In the genomic region with DNA sequence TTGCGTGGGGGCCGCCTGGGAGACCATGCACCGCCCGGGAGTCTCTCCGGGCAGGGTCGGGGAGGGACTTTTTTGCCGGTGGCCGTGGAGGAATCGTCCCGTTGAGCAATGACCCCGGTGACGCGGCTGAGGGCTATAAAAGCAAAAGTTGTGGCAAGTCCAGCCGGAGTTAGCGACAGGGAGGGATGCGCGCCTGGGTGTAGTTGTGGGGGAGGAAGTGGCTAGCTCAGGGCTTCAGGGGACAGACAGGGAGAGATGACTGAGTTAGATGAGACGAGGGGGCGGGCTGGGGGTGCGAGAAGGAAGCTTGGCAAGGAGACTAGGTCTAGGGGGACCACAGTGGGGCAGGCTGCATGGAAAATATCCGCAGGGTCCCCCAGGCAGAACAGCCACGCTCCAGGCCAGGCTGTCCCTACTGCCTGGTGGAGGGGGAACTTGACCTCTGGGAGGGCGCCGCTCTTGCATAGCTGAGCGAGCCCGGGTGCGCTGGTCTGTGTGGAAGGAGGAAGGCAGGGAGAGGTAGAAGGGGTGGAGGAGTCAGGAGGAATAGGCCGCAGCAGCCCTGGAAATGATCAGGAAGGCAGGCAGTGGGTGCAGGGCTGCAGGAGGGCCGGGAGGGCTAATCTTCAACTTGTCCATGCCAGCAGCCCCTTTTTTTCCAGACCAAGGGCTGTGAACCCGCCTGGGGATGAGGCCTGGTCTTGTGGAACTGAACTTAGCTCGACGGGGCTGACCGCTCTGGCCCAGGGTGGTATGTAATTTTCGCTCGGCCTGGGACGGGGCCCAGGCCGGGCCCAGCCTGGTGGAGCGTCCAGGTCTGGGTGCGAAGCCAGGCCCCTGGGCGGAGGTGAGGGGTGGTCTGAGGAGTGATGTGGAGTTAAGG, we compare ENCODE assay signal across 8 cellular contexts. TPM values are rescaled to one million over a fixed set of nuclear protein-coding genes. Genes with fewer than 3 reads are reported as not detected.
DNase-seq lines count a peak whose midpoint lies in the region; ATAC-seq and TF ChIP-seq lines count a peak whose summit lies in the region.

A gene (plus strand): TSS at position 166 of the 883 bp plus-strand sequence.

- H3K27me3 ChIP-seq in CD4-positive, alpha-beta memory T cell (ENCODE audit: insufficient read depth, low read length): no peaks in the 10 kb centered on the region
- no peaks in the 10 kb centered on the region for H3K27me3 ChIP-seq in mucosa of stomach (ENCODE audit: control insufficient read depth, insufficient read depth, low read length)

- peak within 1 kb of the TSS; percentile 98 for H3K27ac ChIP-seq in CD4-positive, alpha-beta memory T cell (ENCODE audit: low read depth, low read length)

- no peak for TF ChIP-seq CTCF in epithelial cell of proximal tubule (conservative IDR thresholded peaks at IDR 0.05; ENCODE audit: low read depth, low read length)

- peak; percentile 87 to 88 (median 87) for DNase-seq in CD4-positive, alpha-beta memory T cell
- DNase-seq in activated T-cell treated with anti-CD3 and anti-CD28 coated beads, Interleukin-2, amount 50 U/mL, for 1 hour: peak; percentile 89
- no peak for DNase-seq in epithelial cell of proximal tubule (ENCODE audit: low read depth)
- peak; percentile 98 for DNase-seq in stimulated activated CD8-positive, alpha-beta memory T cell treated with anti-CD3 and anti-CD28 coated beads, Interleukin-4, amount 100 ng/mL, for 48 hours
- DNase-seq in NCI-H1092 treated with DMSO at 0.1 percent for 48 hours (lab: John Stamatoyannopoulos, UW): no peak

- peaks cover 0 to 10% (median 2%) of the 10 kb centered on the region in 8 donors for H3K9me3 Mint-ChIP-seq in CD4-positive, alpha-beta memory T cell

- H3K36me3 Mint-ChIP-seq in CD4-positive, alpha-beta memory T cell: peaks cover 53% of the 10 kb centered on the region in 2 donors

- CTCF ChIA-PET in CD4-positive, alpha-beta memory T cell (lab: Charles Lee; ENCODE audit: partially characterized antibody): interaction anchor here (1.3 to 12.6 kb wide), 5 partner anchors 8 to 77 kb away, joined by 3 to 192 read pairs (median 6); a partner anchor contains a TSS

- H3K9me3 ChIP-seq in CD4-positive, alpha-beta memory T cell (ENCODE audit: control insufficient read depth in 1 of 2, low read length in 2 of 2): no peaks in the 10 kb centered on the region
- no peaks in the 10 kb centered on the region for H3K9me3 ChIP-seq in mucosa of stomach (ENCODE audit: control insufficient read depth, low read length)

- H3K27me3 Mint-ChIP-seq in CD4-positive, alpha-beta memory T cell: peaks cover 0 to 4% of the 10 kb centered on the region in 2 donors

- H3K4me3 Mint-ChIP-seq in CD4-positive, alpha-beta memory T cell: peak within 1 kb of the TSS; percentile 92 to 97 (median 95)

- peak within 1 kb of the TSS; percentile 100 for H3K9ac ChIP-seq in mucosa of stomach (ENCODE audit: low read length)

- H3K36me3 ChIP-seq in CD4-positive, alpha-beta memory T cell (ENCODE audit: insufficient read depth, low read length): peaks cover 19% of the 10 kb centered on the region
- H3K36me3 ChIP-seq in mucosa of stomach (ENCODE audit: control insufficient read depth, insufficient read depth, low read length): peaks cover 26% of the 10 kb centered on the region

- intact Hi-C loops in CD4-positive, alpha-beta memory T cell (cut with micrococcal nuclease): no loop called here

- POLR2A ChIA-PET in CD4-positive, alpha-beta memory T cell (lab: Charles Lee; ENCODE audit: partially characterized antibody): interaction anchor here (0.7 to 22.2 kb wide), 35 partner anchors 4 to 866 kb away, joined by 3 to 3839 read pairs (median 6); a partner anchor contains a TSS

- H3K4me1 ChIP-seq in CD4-positive, alpha-beta memory T cell (ENCODE audit: insufficient read depth, low read length): peaks cover 50% of the 10 kb centered on the region
- H3K4me1 ChIP-seq in mucosa of stomach (ENCODE audit: control insufficient read depth, insufficient read depth, low read length): peaks cover 46% of the 10 kb centered on the region

- ATAC-seq in HG03025 (IDR thresholded peaks at IDR 0.05; ENCODE audit: low FRiP score, unreplicated experiment): peak; percentile 18

- H3K27ac Mint-ChIP-seq in CD4-positive, alpha-beta memory T cell: peak within 1 kb of the TSS; percentile 93 to 100 (median 97)

- H3K4me3 ChIP-seq in CD4-positive, alpha-beta memory T cell (ENCODE audit: low read length in 2 of 2): peak within 1 kb of the TSS; percentile 95 to 99
- H3K4me3 ChIP-seq in epithelial cell of proximal tubule (ENCODE audit: low read depth, low read length) (peak within 1 kb of the TSS; percentile 85), mucosa of stomach (ENCODE audit: low read length) (peak within 1 kb of the TSS; percentile 95)

- H3K4me1 Mint-ChIP-seq in CD4-positive, alpha-beta memory T cell: peaks cover 32 to 83% (median 40%) of the 10 kb centered on the region in 4 donors

TF ChIP-seq in PFSK-1, 5 proteins besides CTCF, POLR2A, EP300 and RAD21:
- peak; percentile 100 for TF ChIP-seq POLR2AphosphoS5 (IDR thresholded peaks at IDR 0.05; ENCODE audit: low read depth, low read length)
- TF ChIP-seq, protein P1, sequence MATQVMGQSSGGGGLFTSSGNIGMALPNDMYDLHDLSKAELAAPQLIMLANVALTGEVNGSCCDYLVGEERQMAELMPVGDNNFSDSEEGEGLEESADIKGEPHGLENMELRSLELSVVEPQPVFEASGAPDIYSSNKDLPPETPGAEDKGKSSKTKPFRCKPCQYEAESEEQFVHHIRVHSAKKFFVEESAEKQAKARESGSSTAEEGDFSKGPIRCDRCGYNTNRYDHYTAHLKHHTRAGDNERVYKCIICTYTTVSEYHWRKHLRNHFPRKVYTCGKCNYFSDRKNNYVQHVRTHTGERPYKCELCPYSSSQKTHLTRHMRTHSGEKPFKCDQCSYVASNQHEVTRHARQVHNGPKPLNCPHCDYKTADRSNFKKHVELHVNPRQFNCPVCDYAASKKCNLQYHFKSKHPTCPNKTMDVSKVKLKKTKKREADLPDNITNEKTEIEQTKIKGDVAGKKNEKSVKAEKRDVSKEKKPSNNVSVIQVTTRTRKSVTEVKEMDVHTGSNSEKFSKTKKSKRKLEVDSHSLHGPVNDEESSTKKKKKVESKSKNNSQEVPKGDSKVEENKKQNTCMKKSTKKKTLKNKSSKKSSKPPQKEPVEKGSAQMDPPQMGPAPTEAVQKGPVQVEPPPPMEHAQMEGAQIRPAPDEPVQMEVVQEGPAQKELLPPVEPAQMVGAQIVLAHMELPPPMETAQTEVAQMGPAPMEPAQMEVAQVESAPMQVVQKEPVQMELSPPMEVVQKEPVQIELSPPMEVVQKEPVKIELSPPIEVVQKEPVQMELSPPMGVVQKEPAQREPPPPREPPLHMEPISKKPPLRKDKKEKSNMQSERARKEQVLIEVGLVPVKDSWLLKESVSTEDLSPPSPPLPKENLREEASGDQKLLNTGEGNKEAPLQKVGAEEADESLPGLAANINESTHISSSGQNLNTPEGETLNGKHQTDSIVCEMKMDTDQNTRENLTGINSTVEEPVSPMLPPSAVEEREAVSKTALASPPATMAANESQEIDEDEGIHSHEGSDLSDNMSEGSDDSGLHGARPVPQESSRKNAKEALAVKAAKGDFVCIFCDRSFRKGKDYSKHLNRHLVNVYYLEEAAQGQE (IDR thresholded peaks at IDR 0.05; ENCODE audit: insufficient read depth in 1 of 2, low read depth in 2 of 2, low read length in 2 of 2): peak; percentile 61 to 76
- TF ChIP-seq FOXP2 (optimal IDR thresholded peaks at IDR 0.05; ENCODE audit: borderline replicate concordance, extremely low read depth, extremely low read length, insufficient read depth): no peak
- TF ChIP-seq TAF1 (IDR thresholded peaks at IDR 0.05; ENCODE audit: borderline replicate concordance, insufficient read depth, low read length): peak; percentile 98; the same call in 1 of the 2 replicates
- TF ChIP-seq SIN3A (IDR thresholded peaks at IDR 0.05; ENCODE audit: borderline replicate concordance, insufficient read depth, low read length): peak; percentile 98
TF ChIP-seq in PFSK-1: peak in this region for 4.

RNA-seq across cellular contexts. Expression of the gene that starts here (rescaled TPM):
- 100 to 1,000 TPM; 685 to 687 TPM for total RNA-seq in CD4-positive, alpha-beta memory T cell
- polyA plus RNA-seq in CD4-positive, alpha-beta memory T cell: 1 to 10 TPM; 2.3 to 4.0 TPM
- 67.8 TPM for polyA plus RNA-seq in PFSK-1 (2012; ENCODE audit: insufficient read length, low read depth)
- total RNA-seq in epithelial cell of proximal tubule: 6.4 and 27.0 TPM in 2 replicates

Comparison
In these comparisons a context has a peak if more than half of its experiments do, and no peak if none do; other contexts are left out.
1. RNA of the gene that starts here (total RNA-seq): 685 to 687 TPM in CD4-positive, alpha-beta memory T cell; 6.4 to 27.0 TPM in epithelial cell of proximal tubule; every median in the first group is over 10 times any median in the second.
2. DNase-seq: peak in CD4-positive, alpha-beta memory T cell (5 of 5), activated T-cell treated with anti-CD3 and anti-CD28 coated beads, Interleukin-2, amount 50 U/mL, for 1 hour (single experiment) and stimulated activated CD8-positive, alpha-beta memory T cell treated with anti-CD3 and anti-CD28 coated beads, Interleukin-4, amount 100 ng/mL, for 48 hours (single experiment); none in epithelial cell of proximal tubule (single experiment) and NCI-H1092 treated with DMSO at 0.1 percent for 48 hours (single experiment).
3. Peak in every context shown above with its lines, with median percentiles within 50 percentile points of each other: H3K4me3 ChIP-seq.